Comparison of ENCODE assay signal across 30 cellular contexts in genomic region chr17:76281573-76282371, GRCh38. TPM values are rescaled to one million over a fixed set of nuclear protein-coding genes. Genes with fewer than 3 reads are reported as not detected.
DNase-seq lines count a peak whose midpoint lies in the region; ATAC-seq, FAIRE-seq and TF ChIP-seq lines count a peak whose summit lies in the region.
"Had no signal": no experiment of that assay in that cellular context is flagged by ENCODE, and none has a peak within 500 bp of the region (broad histone marks: within the 10 kb centered on the region; RNA-seq: fewer than 3 reads in every experiment).

No MANE protein-coding gene starts in this region.

- no peaks in the 10 kb centered on the region for H3K9me3 Mint-ChIP-seq in activated CD8-positive, alpha-beta T cell treated with anti-CD3 and anti-CD28 coated beads, Interleukin-2, amount 10 ng/mL, durations not matched to agents 7 days and 5 days (ENCODE audit: insufficient read depth)
- H3K9me3 Mint-ChIP-seq: activated CD4-positive, alpha-beta T cell treated with anti-CD3 and anti-CD28 coated beads, Interleukin-2, amount 10 ng/mL, durations not matched to agents 24 days and 14 days; activated naive CD4-positive, alpha-beta T cell treated with anti-CD3 and anti-CD28 coated beads for 36 hours; activated T-helper 1 cell treated with anti-CD3 and anti-CD28 coated beads, Interleukin-12 subunit alpha, Interleukin-12 subunit beta, Interleukin-2, Interleukin-4 antibody, amounts not matched to agents 30 ng/mL and 10 ng/mL and 1 ng/mL, durations not matched to agents 14 hours and 24 hours and 36 hours; brain; CD4-positive, alpha-beta T cell; IgD-negative memory B cell; nephron progenitor cell; stimulated activated naive CD8-positive, alpha-beta T cell treated with anti-CD3 and anti-CD28 coated beads, Interleukin-15, amount 100 ng/mL, for 72 hours; WTC11 had no signal

- H3K79me2 ChIP-seq in K562 (ENCODE audit: control insufficient read depth, insufficient read depth, low read length): no peaks in the 10 kb centered on the region

- ATAC-seq in Right ventricle myocardium inferior (peak; percentile 53), K562 (no peak), right cardiac atrium (peak; percentile 3 to 15)
- ATAC-seq in activated CD8-positive, alpha-beta T cell treated with anti-CD3 and anti-CD28 coated beads, Interleukin-2, amount 10 ng/mL, durations not matched to agents 7 days and 5 days: no peak
- ATAC-seq: A549; pancreas; sciatic nerve; stimulated activated naive CD8-positive, alpha-beta T cell treated with anti-CD3 and anti-CD28 coated beads, Interleukin-15, amount 100 ng/mL, for 72 hours; WTC11 had no signal

- no peaks in the 10 kb centered on the region for H3K36me3 Mint-ChIP-seq in activated CD8-positive, alpha-beta T cell treated with anti-CD3 and anti-CD28 coated beads, Interleukin-2, amount 10 ng/mL, durations not matched to agents 7 days and 5 days (ENCODE audit: low read depth)
- H3K36me3 Mint-ChIP-seq: brain, IgD-negative memory B cell, WTC11 had no signal

- H3K4me3 Mint-ChIP-seq in activated CD8-positive, alpha-beta T cell treated with anti-CD3 and anti-CD28 coated beads, Interleukin-2, amount 10 ng/mL, durations not matched to agents 7 days and 5 days: no peak overlapping the region
- H3K4me3 Mint-ChIP-seq: activated CD4-positive, alpha-beta T cell treated with anti-CD3 and anti-CD28 coated beads, Interleukin-2, amount 10 ng/mL, durations not matched to agents 24 days and 14 days; activated naive CD4-positive, alpha-beta T cell treated with anti-CD3 and anti-CD28 coated beads for 36 hours; activated T-helper 1 cell treated with anti-CD3 and anti-CD28 coated beads, Interleukin-12 subunit alpha, Interleukin-12 subunit beta, Interleukin-2, Interleukin-4 antibody, amounts not matched to agents 30 ng/mL and 10 ng/mL and 1 ng/mL, durations not matched to agents 14 hours and 24 hours and 36 hours; brain; CD4-positive, alpha-beta T cell; IgD-negative memory B cell; nephron progenitor cell; stimulated activated naive CD8-positive, alpha-beta T cell treated with anti-CD3 and anti-CD28 coated beads, Interleukin-15, amount 100 ng/mL, for 72 hours; WTC11 had no signal

- H3K9me3 ChIP-seq in K562 (replicated peaks; ENCODE audit: control insufficient read depth, insufficient read depth, low read depth, low read length): no peaks in the 10 kb centered on the region
- no peaks in the 10 kb centered on the region for H3K9me3 ChIP-seq in right cardiac atrium (ENCODE audit: control insufficient read depth, low read length)
- no peaks in the 10 kb centered on the region for H3K9me3 ChIP-seq in testis
- H3K9me3 ChIP-seq: A549, pancreas, SJSA1 had no signal

- TF ChIP-seq POLR2A in K562 (conservative IDR thresholded peaks at IDR 0.05) (no peak), testis (IDR thresholded peaks at IDR 0.05) (no peak)

- no peak for TF ChIP-seq RAD21 in K562 (CRISPR knock-in tag; conservative IDR thresholded peaks at IDR 0.05 in 1 of 2, IDR thresholded peaks at IDR 0.05 in 1 of 2)

- in situ Hi-C loops in K562 (cut with MboI): no loop called here

- H3K4me1 Mint-ChIP-seq in activated CD8-positive, alpha-beta T cell treated with anti-CD3 and anti-CD28 coated beads, Interleukin-2, amount 10 ng/mL, durations not matched to agents 7 days and 5 days (ENCODE audit: low read depth): peaks cover 7% of the 10 kb centered on the region
- H3K4me1 Mint-ChIP-seq: WTC11 had no signal

- no TSS peak for BruUV-seq in K562 (replicated peaks; lab: Mats Ljungman, UMichigan)

- no peak for TF ChIP-seq CTCF in K562 (IDR thresholded peaks at IDR 0.05 in 2 of 3, conservative IDR thresholded peaks at IDR 0.05 in 1 of 3; ENCODE audit: insufficient read depth in 2 of 3, low read depth in 1 of 3, low read length in 3 of 3)
- no peak for TF ChIP-seq CTCF in testis (IDR thresholded peaks at IDR 0.05)

- WGBS in K562 (ENCODE audit: insufficient coverage, low coverage, missing lambda C conversion rate): 57% methylated on average over 23 of the region's 23 CpGs
- WGBS in right cardiac atrium: 85% methylated on average over 23 of the region's 23 CpGs
- WGBS in testis, 2 donors: 50 to 92% methylated on average over 2 to 23 of the region's 23 CpGs

- no peak for TF ChIP-seq EP300 in K562 (IDR thresholded peaks at IDR 0.05; ENCODE audit: low read length)

- no peaks in the 10 kb centered on the region for H3K27me3 Mint-ChIP-seq in activated CD8-positive, alpha-beta T cell treated with anti-CD3 and anti-CD28 coated beads, Interleukin-2, amount 10 ng/mL, durations not matched to agents 7 days and 5 days (ENCODE audit: low read depth)
- H3K27me3 Mint-ChIP-seq: activated CD4-positive, alpha-beta T cell treated with anti-CD3 and anti-CD28 coated beads, Interleukin-2, amount 10 ng/mL, durations not matched to agents 24 days and 14 days; brain; CD4-positive, alpha-beta T cell; stimulated activated naive CD8-positive, alpha-beta T cell treated with anti-CD3 and anti-CD28 coated beads, Interleukin-15, amount 100 ng/mL, for 72 hours had no signal

- H3K27me3 ChIP-seq in K562 (ENCODE audit: control insufficient read depth in 2 of 2, insufficient read depth in 2 of 2, low read length in 2 of 2): no peaks in the 10 kb centered on the region
- H3K27me3 ChIP-seq in right cardiac atrium (ENCODE audit: control insufficient read depth, insufficient read depth): no peaks in the 10 kb centered on the region
- H3K27me3 ChIP-seq in testis: no peaks in the 10 kb centered on the region
- H3K27me3 ChIP-seq: pancreas, SJSA1 had no signal

- no peaks in the 10 kb centered on the region for H3K9me1 ChIP-seq in K562 (ENCODE audit: control insufficient read depth, insufficient read depth, low read length)

- CTCF ChIA-PET in K562 (lab: Yijun Ruan, JAX; ENCODE audit: low intra/inter-chr PET ratio): interaction anchor here (4.5 kb wide), 1 partner anchor 159 kb away, joined by 89 read pairs; no protein-coding TSS in a partner anchor
- CTCF ChIA-PET in activated CD8-positive, alpha-beta T cell treated with anti-CD3 and anti-CD28 coated beads, Interleukin-2, amount 10 ng/mL, durations not matched to agents 7 days and 5 days (lab: Charles Lee): interaction anchor here (1.7 to 5.9 kb wide), 4 partner anchors 35 to 267 kb away, joined by 7 to 222 read pairs (median 56); no protein-coding TSS in a partner anchor

- FAIRE-seq in K562 (lab: Jason Lieb, UNC): no peak
- FAIRE-seq: A549, endothelial cell of umbilical vein, frontal cortex, pancreas had no signal

- POLR2A ChIA-PET in K562 (lab: Yijun Ruan, JAX): interaction anchor here (0.5 to 7.3 kb wide), 5 partner anchors 10 to 412 kb away, joined by 3 to 91 read pairs (median 3); no protein-coding TSS in a partner anchor
- POLR2A ChIA-PET in activated CD8-positive, alpha-beta T cell treated with anti-CD3 and anti-CD28 coated beads, Interleukin-2, amount 10 ng/mL, durations not matched to agents 7 days and 5 days (lab: Charles Lee): interaction anchor here (1.4 kb wide), 1 partner anchor 9 kb away, joined by 5 read pairs; no protein-coding TSS in a partner anchor

- H3K4me1 ChIP-seq in K562 (replicated peaks in 1 of 2; ENCODE audit: control insufficient read depth in 2 of 2, insufficient read depth in 2 of 2, low read length in 2 of 2) (peaks cover 2 to 52% of the 10 kb centered on the region in 2 experiments; a peak in 3 of 5 replicates), right cardiac atrium (ENCODE audit: control insufficient read depth, insufficient read depth, low read length) (no peaks in the 10 kb centered on the region), testis (peaks cover 17% of the 10 kb centered on the region)

- no peak overlapping the region for H2AFZ ChIP-seq in K562 (ENCODE audit: low read depth, low read length)

- H3K4me3 ChIP-seq in K562 (no peak overlapping the region), right cardiac atrium (ENCODE audit: low read length) (no peak overlapping the region), testis (no peak overlapping the region)
- H3K4me3 ChIP-seq: A549, pancreas, SJSA1 had no signal

- no peak overlapping the region for H3K27ac ChIP-seq in K562 (ENCODE audit: extremely low read depth, low read depth, low read length)
- no peak overlapping the region for H3K27ac ChIP-seq in right cardiac atrium (ENCODE audit: low read length)
- H3K27ac ChIP-seq in testis: no peak overlapping the region
- H3K27ac ChIP-seq: A549, pancreas, SJSA1 had no signal

- H3K9ac ChIP-seq in K562 (ENCODE audit: insufficient read depth in 1 of 2, low read depth in 2 of 2, low read length in 2 of 2): peak overlapping the region in 1 of 2 experiments; percentile 63; a peak in 1 of 4 replicates

- intact Hi-C loops in Right ventricle myocardium inferior (cut with DNase I) (no loop called here), cardiac septum (cut with DNase I) (no loop called here), K562 (cut with micrococcal nuclease) (no loop called here), right cardiac atrium (cut with DNase I) (loop anchor here in 1 of 4 donors (2.0 kb wide), 1 partner anchor 99 kb away; no protein-coding TSS in a partner anchor), testis (cut with DNase I; ENCODE audit: low total_unique reads) (loop anchor here (5.0 kb wide), 1 partner anchor 159 kb away; no protein-coding TSS in a partner anchor)

- H4K20me1 ChIP-seq in K562 (replicated peaks; ENCODE audit: control insufficient read depth, insufficient read depth, low read length): no peaks in the 10 kb centered on the region

- H3K36me3 ChIP-seq in K562 (ENCODE audit: control insufficient read depth, insufficient read depth, low read length): no peaks in the 10 kb centered on the region
- H3K36me3 ChIP-seq in testis (ENCODE audit: low read depth, missing control alignments): no peaks in the 10 kb centered on the region
- H3K36me3 ChIP-seq: pancreas had no signal

- no peak overlapping the region for H3K27ac Mint-ChIP-seq in activated CD8-positive, alpha-beta T cell treated with anti-CD3 and anti-CD28 coated beads, Interleukin-2, amount 10 ng/mL, durations not matched to agents 7 days and 5 days
- H3K27ac Mint-ChIP-seq: activated CD4-positive, alpha-beta T cell treated with anti-CD3 and anti-CD28 coated beads, Interleukin-2, amount 10 ng/mL, durations not matched to agents 24 days and 14 days; activated T-helper 1 cell treated with anti-CD3 and anti-CD28 coated beads, Interleukin-12 subunit alpha, Interleukin-12 subunit beta, Interleukin-2, Interleukin-4 antibody, amounts not matched to agents 30 ng/mL and 10 ng/mL and 1 ng/mL, durations not matched to agents 14 hours and 24 hours and 36 hours; CD4-positive, alpha-beta T cell; stimulated activated naive CD8-positive, alpha-beta T cell treated with anti-CD3 and anti-CD28 coated beads, Interleukin-15, amount 100 ng/mL, for 72 hours; WTC11 had no signal

- H3K4me2 ChIP-seq in K562 (ENCODE audit: insufficient read depth, low read length): no peak overlapping the region
- H3K4me2 ChIP-seq: A549 had no signal

- DNase-seq in Right ventricle myocardium inferior (ENCODE audit: missing footprints): peak; percentile 63
- no peak for DNase-seq in cardiac septum (ENCODE audit: low spot score)
- DNase-seq in K562 (ENCODE audit: extremely low read depth in 1 of 4, low spot score in 3 of 4): no peak
- peak in 1 of 3 donors; percentile 61 for DNase-seq in right cardiac atrium
- DNase-seq in testis: peak; percentile 64
- no peak for DNase-seq in activated CD8-positive, alpha-beta T cell treated with anti-CD3 and anti-CD28 coated beads, Interleukin-2, amount 10 ng/mL, durations not matched to agents 7 days and 5 days
- no peak for DNase-seq in activated CD8-positive, alpha-beta memory T cell treated with anti-CD3 and anti-CD28 coated beads, Interleukin-2, amount 50 U/mL, for 4 hours
- no peak for DNase-seq in amniotic stem cell (lab: John Stamatoyannopoulos, UW)
- DNase-seq: activated CD4-positive, alpha-beta T cell treated with anti-CD3 and anti-CD28 coated beads, Interleukin-2, amount 10 ng/mL, durations not matched to agents 24 days and 14 days; activated naive CD4-positive, alpha-beta T cell treated with anti-CD3 and anti-CD28 coated beads for 36 hours; CD4-positive, alpha-beta T cell; hippocampal formation; mammary epithelial cell; NCI-H1105; NCI-H1930; NCI-H345; nephron progenitor cell; stimulated activated CD4-positive, alpha-beta T cell treated with anti-CD3 and anti-CD28 coated beads, Interleukin-12 subunit alpha, Interleukin-12 subunit beta, amount 100 ng/mL, for 4 hours; stimulated activated CD4-positive, alpha-beta T cell treated with anti-CD3 and anti-CD28 coated beads, Interleukin-2, amount 100 ng/mL, for 48 hours; stimulated activated naive CD8-positive, alpha-beta T cell treated with anti-CD3 and anti-CD28 coated beads, Interleukin-15, amount 100 ng/mL, for 72 hours had no signal

RNA-seq across cellular contexts. Expression of gene UBALD2, which starts 16.6 kb away (rescaled TPM):
- 30.4 TPM for total RNA-seq in Right ventricle myocardium inferior
- total RNA-seq in cardiac septum: 22.7 TPM
- total RNA-seq in K562 (2011; cell fraction: chromatin; rRNA removed; ENCODE audit: low replicate concordance): 10.6 and 25.5 TPM in 2 replicates
- 27.3 and 33.0 TPM in 2 replicates for total RNA-seq in K562 (2011; cell fraction: nucleolus; rRNA removed)
- 22.7 and 24.3 TPM in 2 replicates for total RNA-seq in K562 (2011; cell fraction: nucleoplasm; rRNA removed)
- total RNA-seq in K562 (2014; rRNA removed): 43.1 and 52.7 TPM in 2 replicates
- total RNA-seq in K562 (2014; rRNA removed; fragmentation: Illumina TruSeq; extraction: Trizol): 5.8 and 7.6 TPM in 2 replicates
- total RNA-seq in K562 (2015; rRNA removed; fragmentation: Illumina TruSeq; extraction: Trizol): 21.9 and 25.3 TPM in 2 replicates
- 85.3 and 94.1 TPM in 2 replicates for total RNA-seq in K562 (2021)
- 46.6 and 79.6 TPM in 2 replicates for polyA plus RNA-seq in K562 (2011; rRNA removed)
- 34.5 and 74.0 TPM in 2 replicates for polyA plus RNA-seq in K562 (2011; cell fraction: cytosol; rRNA removed)
- 55.6 and 56.6 TPM in 2 replicates for polyA plus RNA-seq in K562 (2011; cell fraction: nucleus; rRNA removed)
- 62.8 and 75.4 TPM in 2 replicates for polyA plus RNA-seq in K562 (2012)
- 17.4 and 39.3 TPM in 2 replicates for polyA plus RNA-seq in K562 (2014; fragmentation: Illumina TruSeq; extraction: Trizol)
- polyA plus RNA-seq in K562 (2014; fragmentation: Nextera tagmentation; extraction: Ambion mirVana): 1 to 10 TPM; 2.3 to 3.9 TPM
- polyA plus RNA-seq in K562 (2014; rRNA removed): 40.6 and 46.5 TPM in 2 replicates
- 8.0 and 8.5 TPM in 2 replicates for polyA minus RNA-seq in K562 (2011; rRNA and poly(A)+ RNA removed)
- 32.8 and 59.0 TPM in 2 replicates for polyA minus RNA-seq in K562 (2011; cell fraction: cytosol; rRNA and poly(A)+ RNA removed)
- 8.1 and 9.6 TPM in 2 replicates for polyA minus RNA-seq in K562 (2011; cell fraction: nucleus; rRNA and poly(A)+ RNA removed)
- total RNA-seq in right cardiac atrium: 10 to 100 TPM; 19.8 to 28.9 (median 24.5) TPM
- polyA plus RNA-seq in right cardiac atrium: 19.5 TPM
- 10 to 100 TPM; 13.6 to 16.7 TPM for total RNA-seq in testis
- polyA plus RNA-seq in testis (ENCODE audit: insufficient read depth, low read depth, low replicate concordance): 48.7 TPM
- total RNA-seq in activated CD8-positive, alpha-beta T cell treated with anti-CD3 and anti-CD28 coated beads, Interleukin-2, amount 10 ng/mL, durations not matched to agents 7 days and 5 days: 100 to 1,000 TPM; 318 to 359 TPM

RNA-seq across cellular contexts. Expression of gene QRICH2, which starts 26.3 kb away (rescaled TPM):
- total RNA-seq in Right ventricle myocardium inferior (3.6 TPM), cardiac septum (1.8 TPM), K562 (2014; rRNA removed) (1.3 and 1.5 TPM in 2 replicates), K562 (2014; rRNA removed; fragmentation: Illumina TruSeq; extraction: Trizol) (0.89 and 1.1 TPM in 2 replicates), K562 (2015; rRNA removed; fragmentation: Illumina TruSeq; extraction: Trizol) (1.6 and 2.0 TPM in 2 replicates), K562 (2021) (1.4 and 2.0 TPM in 2 replicates), right cardiac atrium (1 to 10 TPM; 1.9 to 2.5 (median 2.2) TPM), testis (10 to 100 TPM; 27.0 to 39.0 TPM)
- 4.4 and 9.4 TPM in 2 replicates for total RNA-seq in K562 (2011; cell fraction: chromatin; rRNA removed; ENCODE audit: low replicate concordance)
- total RNA-seq in K562 (2011; cell fraction: nucleolus; rRNA removed): 3.3 and 4.1 TPM in 2 replicates
- 2.4 TPM in 2 replicates for total RNA-seq in K562 (2011; cell fraction: nucleoplasm; rRNA removed)
- polyA plus RNA-seq in K562 (2011; rRNA removed) (0.46 and 1.3 TPM in 2 replicates), K562 (2014; fragmentation: Illumina TruSeq; extraction: Trizol) (0.40 and 0.61 TPM in 2 replicates), K562 (2014; fragmentation: Nextera tagmentation; extraction: Ambion mirVana) (under 1 TPM; 0.03 to 0.07 TPM), K562 (2014; rRNA removed) (0.81 and 1.2 TPM in 2 replicates), right cardiac atrium (2.1 TPM), testis (ENCODE audit: insufficient read depth, low read depth, low replicate concordance) (43.4 TPM)
- 0.82 and 1.0 TPM in 2 replicates for polyA plus RNA-seq in K562 (2011; cell fraction: cytosol; rRNA removed)
- 3.4 and 4.1 TPM in 2 replicates for polyA plus RNA-seq in K562 (2011; cell fraction: nucleus; rRNA removed)
- 1.5 and 13.0 TPM in 2 replicates for polyA plus RNA-seq in K562 (2012)
- 6.7 and 10.1 TPM in 2 replicates for polyA minus RNA-seq in K562 (2011; rRNA and poly(A)+ RNA removed)
- polyA minus RNA-seq in K562 (2011; cell fraction: cytosol; rRNA and poly(A)+ RNA removed): 1.8 and 2.2 TPM in 2 replicates
- 1.1 and 2.2 TPM in 2 replicates for polyA minus RNA-seq in K562 (2011; cell fraction: nucleus; rRNA and poly(A)+ RNA removed)
- 1 to 10 TPM; 3.7 to 4.8 TPM for total RNA-seq in activated CD8-positive, alpha-beta T cell treated with anti-CD3 and anti-CD28 coated beads, Interleukin-2, amount 10 ng/mL, durations not matched to agents 7 days and 5 days

RNA-seq across cellular contexts. Expression of gene RNF157, which starts 41.5 kb away (rescaled TPM):
- total RNA-seq in Right ventricle myocardium inferior: 19.4 TPM
- 2.5 TPM for total RNA-seq in cardiac septum
- 105 and 114 TPM in 2 replicates for total RNA-seq in K562 (2011; cell fraction: chromatin; rRNA removed; ENCODE audit: low replicate concordance)
- total RNA-seq in K562 (2011; cell fraction: nucleolus; rRNA removed): 43.7 and 60.5 TPM in 2 replicates
- total RNA-seq in K562 (2011; cell fraction: nucleoplasm; rRNA removed): 85.8 and 127 TPM in 2 replicates
- 12.7 and 21.6 TPM in 2 replicates for total RNA-seq in K562 (2014; rRNA removed)
- total RNA-seq in K562 (2014; rRNA removed; fragmentation: Illumina TruSeq; extraction: Trizol): 16.3 and 17.9 TPM in 2 replicates
- 28.2 and 28.7 TPM in 2 replicates for total RNA-seq in K562 (2015; rRNA removed; fragmentation: Illumina TruSeq; extraction: Trizol)
- 28.6 and 29.0 TPM in 2 replicates for total RNA-seq in K562 (2021)
- 30.5 and 37.8 TPM in 2 replicates for polyA plus RNA-seq in K562 (2011; rRNA removed)
- polyA plus RNA-seq in K562 (2011; cell fraction: cytosol; rRNA removed): 29.5 and 33.1 TPM in 2 replicates
- 28.4 and 36.3 TPM in 2 replicates for polyA plus RNA-seq in K562 (2011; cell fraction: nucleus; rRNA removed)
- polyA plus RNA-seq in K562 (2012): 21.3 and 53.9 TPM in 2 replicates
- 29.0 and 31.7 TPM in 2 replicates for polyA plus RNA-seq in K562 (2014; fragmentation: Illumina TruSeq; extraction: Trizol)
- polyA plus RNA-seq in K562 (2014; fragmentation: Nextera tagmentation; extraction: Ambion mirVana): 10 to 100 TPM in 1 of 2 experiments, 1 to 10 TPM in 1; 8.1 to 12.7 TPM
- 20.8 and 26.3 TPM in 2 replicates for polyA plus RNA-seq in K562 (2014; rRNA removed)
- polyA minus RNA-seq in K562 (2011; rRNA and poly(A)+ RNA removed): 40.3 and 41.8 TPM in 2 replicates
- polyA minus RNA-seq in K562 (2011; cell fraction: cytosol; rRNA and poly(A)+ RNA removed): 30.4 and 40.2 TPM in 2 replicates
- polyA minus RNA-seq in K562 (2011; cell fraction: nucleus; rRNA and poly(A)+ RNA removed): 13.2 and 28.3 TPM in 2 replicates
- 10 to 100 TPM; 10.2 to 18.8 (median 13.9) TPM for total RNA-seq in right cardiac atrium
- polyA plus RNA-seq in right cardiac atrium: 12.1 TPM
- 100 to 1,000 TPM; 101 to 108 TPM for total RNA-seq in testis
- polyA plus RNA-seq in testis (ENCODE audit: insufficient read depth, low read depth, low replicate concordance): 98.8 TPM
- total RNA-seq in activated CD8-positive, alpha-beta T cell treated with anti-CD3 and anti-CD28 coated beads, Interleukin-2, amount 10 ng/mL, durations not matched to agents 7 days and 5 days: 100 to 1,000 TPM; 150 to 165 TPM
- total RNA-seq: mammary epithelial cell had no signal

Comparison
In these comparisons a context has a peak if more than half of its experiments do, and no peak if none do; other contexts are left out.
1. DNase-seq: peak in Right ventricle myocardium inferior (single experiment) and testis (single experiment); none in cardiac septum (single experiment), K562 (0 of 4), activated CD8-positive, alpha-beta T cell treated with anti-CD3 and anti-CD28 coated beads, Interleukin-2, amount 10 ng/mL, durations not matched to agents 7 days and 5 days (single experiment), activated CD8-positive, alpha-beta memory T cell treated with anti-CD3 and anti-CD28 coated beads, Interleukin-2, amount 50 U/mL, for 4 hours (single experiment) and amniotic stem cell (single experiment).
2. ATAC-seq: peak in Right ventricle myocardium inferior (single experiment) and right cardiac atrium (2 of 2); none in K562 (single experiment) and activated CD8-positive, alpha-beta T cell treated with anti-CD3 and anti-CD28 coated beads, Interleukin-2, amount 10 ng/mL, durations not matched to agents 7 days and 5 days (single experiment).